In genomic region chr2:135727968-135728728, GRCh38 we compare ENCODE assay signal across 23 cellular contexts.
"Had no signal": no experiment of that assay in that cellular context is flagged by ENCODE, and none has a peak within 500 bp of the region (broad histone marks: within the 10 kb centered on the region; RNA-seq: fewer than 3 reads in every experiment).

No MANE protein-coding gene starts in this region.

- H3K4me1 ChIP-seq: breast epithelium, gastrocnemius medialis, sigmoid colon had no signal

- H3K27ac ChIP-seq: breast epithelium, epithelial cell of prostate, gastrocnemius medialis, neutrophil, sigmoid colon, thoracic aorta had no signal

- ATAC-seq: activated naive CD4-positive, alpha-beta T cell treated with anti-CD3 and anti-CD28 coated beads, Interleukin-2, amount 50 U/mL, for 72 hours; activated T-cell treated with anti-CD3 and anti-CD28 coated beads, Interleukin-2, amount 50 U/mL, for 72 hours; gastrocnemius medialis; left ventricle myocardium superior; stimulated activated effector memory CD8-positive, alpha-beta T cell treated with anti-CD3 and anti-CD28 coated beads, Interleukin-12 subunit alpha, Interleukin-12 subunit beta, amount 100 ng/mL, for 72 hours; WTC11 had no signal

- H3K27me3 ChIP-seq: breast epithelium, gastrocnemius medialis, neutrophil, sigmoid colon had no signal

- DNase-seq: activated CD4-positive, alpha-beta T cell treated with anti-CD3 and anti-CD28 coated beads for 4 hours; activated CD4-positive, alpha-beta T cell treated with anti-CD3 and anti-CD28 coated beads, Interleukin-2, amount 50 U/mL, for 4 hours; activated naive CD4-positive, alpha-beta T cell; activated T-cell treated with anti-CD3 and anti-CD28 coated beads for 4 hours; activated T-cell treated with anti-CD3 and anti-CD28 coated beads, Interleukin-2, amount 50 U/mL, for 72 hours; dermis blood vessel endothelial cell; effector CD4-positive, alpha-beta T cell; gastrocnemius medialis; glutamatergic neuron; left ventricle myocardium superior; nephron progenitor cell; sigmoid colon; small intestine; stimulated activated CD4-positive, alpha-beta T cell treated with anti-CD3 and anti-CD28 coated beads, Interleukin-4, amount 100 ng/mL, for 24 hours; T-helper 9 cell; trophoblast cell had no signal

- H3K9me3 ChIP-seq: breast epithelium, gastrocnemius medialis, neutrophil, sigmoid colon, thoracic aorta had no signal

- H3K4me3 ChIP-seq: breast epithelium, gastrocnemius medialis, sigmoid colon, thoracic aorta had no signal

- H3K36me3 ChIP-seq: breast epithelium had no signal
